In genomic region chr13:76398426-76398825, GRCh38 we compare ENCODE assay signal across 25 cellular contexts.
DNase-seq lines count a peak whose midpoint lies in the region; ATAC-seq, FAIRE-seq and TF ChIP-seq lines count a peak whose summit lies in the region.
"Had no signal": no experiment of that assay in that cellular context is flagged by ENCODE, and none has a peak within 500 bp of the region (broad histone marks: within the 10 kb centered on the region; RNA-seq: fewer than 3 reads in every experiment).

No MANE protein-coding gene starts in this region.

- no peak for TF ChIP-seq CTCF in bronchial epithelial cell (IDR thresholded peaks at IDR 0.05; ENCODE audit: insufficient read depth, low read length, severe bottlenecking)

- ATAC-seq in HG03520 (IDR thresholded peaks at IDR 0.05; ENCODE audit: unreplicated experiment): no peak
- ATAC-seq: right cardiac atrium had no signal

- H3K36me3 ChIP-seq in bronchial epithelial cell (ENCODE audit: control insufficient read depth, insufficient read depth, low read length): no peaks in the 10 kb centered on the region
- H3K36me3 ChIP-seq: left ventricle myocardium inferior had no signal

- H3K4me3 ChIP-seq in bronchial epithelial cell (ENCODE audit: low read depth, low read length): no peak overlapping the region
- H3K4me3 ChIP-seq: left ventricle myocardium inferior had no signal

- FAIRE-seq in bronchial epithelial cell (lab: Jason Lieb, UNC) (no peak), GM12892 (lab: Jason Lieb, UNC) (no peak)

- peak; percentile 33 for DNase-seq in NCI-H2171 treated with DMSO at 0.1 percent for 48 hours (lab: John Stamatoyannopoulos, UW)
- DNase-seq in NCI-H2171 (lab: John Stamatoyannopoulos, UW): no peak
- DNase-seq in bronchial epithelial cell (ENCODE audit: low read depth): peak; percentile 15
- DNase-seq in foreskin melanocyte: peak; percentile 62
- DNase-seq in C1 segment of cervical spinal cord (lab: John Stamatoyannopoulos, UW): no peak
- DNase-seq in NCI-H2196 (lab: John Stamatoyannopoulos, UW; ENCODE audit: unreplicated experiment): no peak
- no peak for DNase-seq in GM12892 (ENCODE audit: insufficient read length)
- DNase-seq: activated CD4-positive, alpha-beta memory T cell treated with anti-CD3 and anti-CD28 coated beads, Interleukin-2, amount 10 ng/mL, durations not matched to agents 7 days and 5 days; activated CD4-positive, alpha-beta T cell treated with anti-CD3 and anti-CD28 coated beads for 1 hour; activated CD8-positive, alpha-beta memory T cell treated with anti-CD3 and anti-CD28 coated beads, Interleukin-2, amount 50 U/mL, for 48 hours; activated naive CD4-positive, alpha-beta T cell treated with Interleukin-2 at 50 U/mL for 16 hours; DND-41; head of caudate nucleus; islet precursor cell; left ventricle myocardium inferior; NCI-H1417 treated with DMSO at 0.1 percent for 48 hours; NCI-H2081; posterior cingulate gyrus; right cardiac atrium; Right ventricle myocardium superior; stimulated activated CD4-positive, alpha-beta T cell treated with anti-CD3 and anti-CD28 coated beads, Interleukin-15, amount 100 ng/mL, for 24 hours; stimulated activated CD4-positive, alpha-beta T cell treated with anti-CD3 and anti-CD28 coated beads, Interleukin-4, amount 100 ng/mL, for 4 hours; substantia nigra; T-helper 2 cell had no signal

- H3K27me3 ChIP-seq in bronchial epithelial cell (ENCODE audit: control insufficient read depth, insufficient read depth, low read length): no peaks in the 10 kb centered on the region

- no peak for TF ChIP-seq POLR2A in GM12892 (IDR thresholded peaks at IDR 0.05; ENCODE audit: low read depth, low read length)

Comparison
In these comparisons a context has a peak if more than half of its experiments do, and no peak if none do; other contexts are left out.
1. DNase-seq: peak in NCI-H2171 treated with DMSO at 0.1 percent for 48 hours (single experiment), bronchial epithelial cell (single experiment) and foreskin melanocyte (single experiment); none in NCI-H2171 (single experiment), C1 segment of cervical spinal cord (0 of 14), NCI-H2196 (single experiment) and GM12892 (single experiment).